In the genomic region with DNA sequence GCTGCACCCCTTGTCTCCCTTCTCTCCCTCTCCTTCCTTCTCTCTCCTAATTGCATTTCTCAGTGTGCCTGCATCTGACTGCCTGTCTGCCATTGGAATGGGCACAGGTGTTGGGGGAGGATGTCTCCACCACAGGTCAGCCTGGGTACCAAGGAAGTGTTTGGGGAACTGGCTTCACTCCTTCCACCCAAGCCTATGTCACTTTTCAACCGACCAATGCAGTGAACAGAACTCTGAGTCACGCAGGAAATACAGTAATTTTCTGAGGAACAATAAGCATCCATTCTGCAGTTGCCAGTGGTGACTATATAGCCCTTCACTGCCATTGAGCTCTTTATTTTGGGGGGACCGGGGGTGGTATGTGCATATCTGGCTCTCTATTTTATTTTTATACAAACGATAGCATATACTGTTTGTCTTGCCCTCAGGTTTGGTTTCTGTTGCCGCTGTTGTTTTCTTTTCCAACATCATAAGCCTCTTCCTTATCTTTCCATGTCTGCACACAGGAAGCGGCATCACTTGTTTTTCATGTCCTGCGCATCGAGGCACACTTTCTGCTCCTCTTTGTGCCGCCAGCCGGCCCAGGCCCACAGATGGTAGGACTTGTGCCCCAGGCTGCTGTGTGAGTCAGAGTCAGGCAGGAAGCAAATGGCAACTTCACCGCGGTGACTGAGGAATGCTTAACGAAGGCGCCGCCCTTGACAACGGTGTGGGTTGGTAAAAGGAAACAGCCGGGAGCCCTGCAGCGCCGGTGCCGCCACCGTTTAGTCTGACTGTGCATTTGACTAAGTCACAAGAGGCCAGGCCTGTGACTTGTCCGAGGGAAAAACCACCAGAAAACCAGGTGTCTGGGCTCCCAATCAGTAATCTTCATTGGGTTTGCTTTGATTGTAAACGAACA, we compare ENCODE assay signal across 8 cellular contexts. TPM values are rescaled to one million over a fixed set of nuclear protein-coding genes. Genes with fewer than 3 reads are reported as not detected.
DNase-seq lines count a peak whose midpoint lies in the region; ATAC-seq and TF ChIP-seq lines count a peak whose summit lies in the region.

No MANE protein-coding gene starts in this region.

- TF ChIP-seq RAD21 in neural cell (conservative IDR thresholded peaks at IDR 0.05) = peak; percentile 11

- H3K9me3 Mint-ChIP-seq in activated T-helper 17 cell treated with anti-CD3 and anti-CD28 coated beads, Interleukin-2, amount 50 U/mL, for 72 hours = peaks cover 3% of the 10 kb centered on the region

- no peaks in the 10 kb centered on the region for H3K27me3 Mint-ChIP-seq in activated T-helper 17 cell treated with anti-CD3 and anti-CD28 coated beads, Interleukin-2, amount 50 U/mL, for 72 hours

- H3K9ac ChIP-seq in HUES48 (ENCODE audit: low read depth, low read length) (no peak overlapping the region; the same call in 1 of the 2 replicates), neural cell (ENCODE audit: low read length) (no peak overlapping the region)

- TF ChIP-seq CTCF in fibroblast of pulmonary artery (IDR thresholded peaks at IDR 0.05; ENCODE audit: low read length, missing control alignments) (no peak), neural cell (IDR thresholded peaks at IDR 0.05; ENCODE audit: poor library complexity, severe bottlenecking) (no peak)

- peak overlapping the region; percentile 69 for H3K4me3 Mint-ChIP-seq in activated T-helper 17 cell treated with anti-CD3 and anti-CD28 coated beads, Interleukin-2, amount 50 U/mL, for 72 hours

- H4K20me1 ChIP-seq in neural cell (ENCODE audit: insufficient read depth) = no peaks in the 10 kb centered on the region

- H3K9me3 ChIP-seq in HUES48 (ENCODE audit: control insufficient read depth, insufficient read depth, low read length) = no peaks in the 10 kb centered on the region
- no peaks in the 10 kb centered on the region for H3K9me3 ChIP-seq in neural cell (ENCODE audit: low read length)

- no peaks in the 10 kb centered on the region for H3F3A ChIP-seq in neural cell (ENCODE audit: insufficient read depth, low read length, poor library complexity, severe bottlenecking)

- H2AFZ ChIP-seq in neural cell (ENCODE audit: low read depth, low read length) = no peak overlapping the region

- no peak overlapping the region for H3K4me2 ChIP-seq in neural cell (ENCODE audit: low read length)

- H3K9me2 ChIP-seq in neural cell (ENCODE audit: insufficient read depth, low read length) = no peaks in the 10 kb centered on the region

- no peak overlapping the region for H3K4me3 ChIP-seq in HUES48 (ENCODE audit: low read depth, low read length)
- H3K4me3 ChIP-seq in fibroblast of pulmonary artery (replicated peaks; ENCODE audit: low read depth, low read length) = peak overlapping the region; percentile 15
- H3K4me3 ChIP-seq in neural cell (ENCODE audit: low read length) = peak overlapping the region; percentile 2

- H3K27ac Mint-ChIP-seq in activated T-helper 17 cell treated with anti-CD3 and anti-CD28 coated beads, Interleukin-2, amount 50 U/mL, for 72 hours = peak overlapping the region; percentile 86

- peaks cover 14% of the 10 kb centered on the region for H3K4me1 ChIP-seq in HUES48 (ENCODE audit: control insufficient read depth, insufficient read depth, low read length)

- H3K27me3 ChIP-seq in HUES48 (ENCODE audit: control insufficient read depth, insufficient read depth, low read length) (no peaks in the 10 kb centered on the region), neural cell (ENCODE audit: insufficient read depth, low read depth, low read length) (no peaks in the 10 kb centered on the region)

- H3K4me1 Mint-ChIP-seq in activated T-helper 17 cell treated with anti-CD3 and anti-CD28 coated beads, Interleukin-2, amount 50 U/mL, for 72 hours = peaks cover 10% of the 10 kb centered on the region

- DNase-seq in 8988T = peak; percentile 80
- DNase-seq in RKO (ENCODE audit: low spot score) = peak; percentile 99
- peak; percentile 90 for DNase-seq in fibroblast of pulmonary artery (ENCODE audit: low read depth)
- peak; percentile 85 for DNase-seq in stimulated activated naive CD8-positive, alpha-beta T cell treated with anti-CD3 and anti-CD28 coated beads, Interleukin-15, Interleukin-2, amounts not matched to agents 100 U/mL and 50 U/mL, for 24 hours

- H3K36me3 Mint-ChIP-seq in activated T-helper 17 cell treated with anti-CD3 and anti-CD28 coated beads, Interleukin-2, amount 50 U/mL, for 72 hours (ENCODE audit: low read depth) = no peaks in the 10 kb centered on the region

- no peaks in the 10 kb centered on the region for H3K79me2 ChIP-seq in neural cell (replicated peaks; ENCODE audit: insufficient read depth, low read length)

- peak; percentile 92 for ATAC-seq in GM19025 (IDR thresholded peaks at IDR 0.05; ENCODE audit: low read depth, unreplicated experiment)
- peak; percentile 97 for ATAC-seq in activated T-helper 17 cell treated with anti-CD3 and anti-CD28 coated beads, Interleukin-2, amount 50 U/mL, for 72 hours (replicated peaks)
- ATAC-seq in stimulated activated naive CD8-positive, alpha-beta T cell treated with anti-CD3 and anti-CD28 coated beads, Interleukin-15, Interleukin-2, amounts not matched to agents 100 U/mL and 50 U/mL, for 24 hours = peak; percentile 98

- TF ChIP-seq EP300 in neural cell (conservative IDR thresholded peaks at IDR 0.05; ENCODE audit: poor library complexity, severe bottlenecking) = peak; percentile 13

- H3K27ac ChIP-seq in HUES48 (ENCODE audit: low read depth, low read length) (peak overlapping the region; percentile 79), neural cell (ENCODE audit: low read length) (no peak overlapping the region)

- no peaks in the 10 kb centered on the region for H3K36me3 ChIP-seq in HUES48 (ENCODE audit: control insufficient read depth, insufficient read depth, low read length)
- no peaks in the 10 kb centered on the region for H3K36me3 ChIP-seq in neural cell (ENCODE audit: insufficient read depth, low read length)

TF ChIP-seq in neural cell, 6 proteins besides CTCF, POLR2A, EP300 and RAD21:
- TF ChIP-seq EZH2 (IDR thresholded peaks at IDR 0.05; ENCODE audit: borderline replicate concordance, insufficient read depth, low read length, poor library complexity, severe bottlenecking) = no peak
- TF ChIP-seq SMC3 (conservative IDR thresholded peaks at IDR 0.05; ENCODE audit: poor library complexity) = no peak
- TF ChIP-seq MXI1 (conservative IDR thresholded peaks at IDR 0.05; ENCODE audit: poor library complexity, severe bottlenecking) = no peak
- TF ChIP-seq, protein P1, sequence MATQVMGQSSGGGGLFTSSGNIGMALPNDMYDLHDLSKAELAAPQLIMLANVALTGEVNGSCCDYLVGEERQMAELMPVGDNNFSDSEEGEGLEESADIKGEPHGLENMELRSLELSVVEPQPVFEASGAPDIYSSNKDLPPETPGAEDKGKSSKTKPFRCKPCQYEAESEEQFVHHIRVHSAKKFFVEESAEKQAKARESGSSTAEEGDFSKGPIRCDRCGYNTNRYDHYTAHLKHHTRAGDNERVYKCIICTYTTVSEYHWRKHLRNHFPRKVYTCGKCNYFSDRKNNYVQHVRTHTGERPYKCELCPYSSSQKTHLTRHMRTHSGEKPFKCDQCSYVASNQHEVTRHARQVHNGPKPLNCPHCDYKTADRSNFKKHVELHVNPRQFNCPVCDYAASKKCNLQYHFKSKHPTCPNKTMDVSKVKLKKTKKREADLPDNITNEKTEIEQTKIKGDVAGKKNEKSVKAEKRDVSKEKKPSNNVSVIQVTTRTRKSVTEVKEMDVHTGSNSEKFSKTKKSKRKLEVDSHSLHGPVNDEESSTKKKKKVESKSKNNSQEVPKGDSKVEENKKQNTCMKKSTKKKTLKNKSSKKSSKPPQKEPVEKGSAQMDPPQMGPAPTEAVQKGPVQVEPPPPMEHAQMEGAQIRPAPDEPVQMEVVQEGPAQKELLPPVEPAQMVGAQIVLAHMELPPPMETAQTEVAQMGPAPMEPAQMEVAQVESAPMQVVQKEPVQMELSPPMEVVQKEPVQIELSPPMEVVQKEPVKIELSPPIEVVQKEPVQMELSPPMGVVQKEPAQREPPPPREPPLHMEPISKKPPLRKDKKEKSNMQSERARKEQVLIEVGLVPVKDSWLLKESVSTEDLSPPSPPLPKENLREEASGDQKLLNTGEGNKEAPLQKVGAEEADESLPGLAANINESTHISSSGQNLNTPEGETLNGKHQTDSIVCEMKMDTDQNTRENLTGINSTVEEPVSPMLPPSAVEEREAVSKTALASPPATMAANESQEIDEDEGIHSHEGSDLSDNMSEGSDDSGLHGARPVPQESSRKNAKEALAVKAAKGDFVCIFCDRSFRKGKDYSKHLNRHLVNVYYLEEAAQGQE (IDR thresholded peaks at IDR 0.05; ENCODE audit: borderline replicate concordance) = no peak
- no peak for TF ChIP-seq POLR2AphosphoS5 (IDR thresholded peaks at IDR 0.05)
- TF ChIP-seq TAF1 (IDR thresholded peaks at IDR 0.05; ENCODE audit: low read depth) = no peak

RNA-seq across cellular contexts. Expression of a gene that starts 21.1 kb away (rescaled TPM):
- total RNA-seq in activated T-helper 17 cell treated with anti-CD3 and anti-CD28 coated beads, Interleukin-2, amount 50 U/mL, for 72 hours = under 1 TPM; 0.17 to 0.53 TPM
- not detected in 2 replicates for polyA plus RNA-seq in neural cell
- polyA minus RNA-seq in neural cell = not detected in 2 replicates

RNA-seq across cellular contexts. Expression of a gene that starts 58.8 kb away (rescaled TPM):
- not detected for total RNA-seq in activated T-helper 17 cell treated with anti-CD3 and anti-CD28 coated beads, Interleukin-2, amount 50 U/mL, for 72 hours
- 7.9 and 11.1 TPM in 2 replicates for polyA plus RNA-seq in neural cell
- polyA minus RNA-seq in neural cell = 4.7 and 6.8 TPM in 2 replicates
